2 cellular contexts compared by ENCODE assay signal in genomic region chr1:34452451-34452850, GRCh38.
TF ChIP-seq lines count a peak whose summit lies in the region.

No MANE protein-coding gene starts in this region.

TF ChIP-seq in K562, 482 proteins besides CTCF, POLR2A, EP300 and RAD21:
- TF ChIP-seq ZBTB11 (CRISPR knock-in tag; IDR thresholded peaks at IDR 0.05) (peak in 2 of 3 experiments; percentile 59 to 76; a peak in 3 of 6 replicates), SMARCB1 (IDR thresholded peaks at IDR 0.05; ENCODE audit: insufficient read length, low read depth) (no peak)
TF ChIP-seq in K562: peak in this region for 1.

TF ChIP-seq in H1, 55 proteins besides CTCF, POLR2A, EP300 and RAD21 (continued from another document):
- TF ChIP-seq TAF7 (optimal IDR thresholded peaks at IDR 0.05; ENCODE audit: borderline replicate concordance, low read depth, low read length): no peak
- no peak for TF ChIP-seq CHD7 (IDR thresholded peaks at IDR 0.05; ENCODE audit: insufficient replicate concordance, low read length)
- no peak for TF ChIP-seq HDAC6 (IDR thresholded peaks at IDR 0.05; ENCODE audit: low read depth, low read length)
- TF ChIP-seq NRF1 (IDR thresholded peaks at IDR 0.05; ENCODE audit: low read depth, low read length): no peak
- no peak for TF ChIP-seq CTBP2 (IDR thresholded peaks at IDR 0.05; ENCODE audit: borderline replicate concordance, insufficient read depth, insufficient read length, low read length)
- no peak for TF ChIP-seq SIN3A (conservative IDR thresholded peaks at IDR 0.05 in 1 of 2, IDR thresholded peaks at IDR 0.05 in 1 of 2; ENCODE audit: low read depth in 1 of 2, low read length in 2 of 2)
- TF ChIP-seq POU5F1 (IDR thresholded peaks at IDR 0.05; ENCODE audit: low read depth, low read length): no peak
